ENCODE assay signal across 1 cellular context in genomic region chr1:244970236-244970652, GRCh38.
TF ChIP-seq lines count a peak whose summit lies in the region.

No MANE protein-coding gene starts in this region.

TF ChIP-seq in HepG2, 621 proteins besides CTCF, POLR2A, EP300 and RAD21 (continued from another document and continues in another):
- no peak for TF ChIP-seq ZBTB40 (IDR thresholded peaks at IDR 0.05)
- no peak for TF ChIP-seq ZBTB40 (CRISPR knock-in tag; IDR thresholded peaks at IDR 0.05)
- TF ChIP-seq ZNF350 (CRISPR knock-in tag; IDR thresholded peaks at IDR 0.05; ENCODE audit: borderline replicate concordance, low read depth): no peak
- TF ChIP-seq, protein P1, sequence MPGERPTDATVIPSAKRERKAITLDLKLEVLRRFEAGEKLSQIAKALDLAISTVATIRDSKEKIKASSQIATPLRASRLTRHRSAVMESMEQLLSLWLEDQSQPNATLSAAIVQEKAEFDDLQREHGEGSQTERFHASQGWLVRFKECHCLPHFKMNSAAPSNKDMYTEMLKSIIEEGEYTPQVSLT (CRISPR knock-in tag; IDR thresholded peaks at IDR 0.05; ENCODE audit: borderline replicate concordance, low read depth): no peak
- no peak for TF ChIP-seq IKZF5 (CRISPR knock-in tag; IDR thresholded peaks at IDR 0.05)
- TF ChIP-seq ESRRA (CRISPR knock-in tag; IDR thresholded peaks at IDR 0.05; ENCODE audit: low read depth): no peak
- TF ChIP-seq ZNF616 (CRISPR knock-in tag; IDR thresholded peaks at IDR 0.05; ENCODE audit: low read depth): no peak
- TF ChIP-seq MYPOP (CRISPR knock-in tag; IDR thresholded peaks at IDR 0.05): no peak
- no peak for TF ChIP-seq ZNF20 (CRISPR knock-in tag; IDR thresholded peaks at IDR 0.05)
- no peak for TF ChIP-seq GATA4 (IDR thresholded peaks at IDR 0.05; ENCODE audit: borderline replicate concordance, low read depth)
- no peak for TF ChIP-seq SMC3 (IDR thresholded peaks at IDR 0.05; ENCODE audit: low read length)
- TF ChIP-seq ZNF382 (CRISPR knock-in tag; IDR thresholded peaks at IDR 0.05; ENCODE audit: borderline replicate concordance): no peak
- TF ChIP-seq, protein P2, sequence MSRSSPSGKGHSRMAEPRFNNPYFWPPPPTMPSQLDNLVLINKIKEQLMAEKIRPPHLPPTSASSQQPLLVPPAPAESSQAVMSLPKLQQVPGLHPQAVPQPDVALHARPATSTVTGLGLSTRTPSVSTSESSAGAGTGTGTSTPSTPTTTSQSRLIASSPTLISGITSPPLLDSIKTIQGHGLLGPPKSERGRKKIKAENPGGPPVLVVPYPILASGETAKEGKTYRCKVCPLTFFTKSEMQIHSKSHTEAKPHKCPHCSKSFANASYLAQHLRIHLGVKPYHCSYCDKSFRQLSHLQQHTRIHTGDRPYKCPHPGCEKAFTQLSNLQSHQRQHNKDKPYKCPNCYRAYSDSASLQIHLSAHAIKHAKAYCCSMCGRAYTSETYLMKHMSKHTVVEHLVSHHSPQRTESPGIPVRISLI (CRISPR knock-in tag; IDR thresholded peaks at IDR 0.05; ENCODE audit: borderline replicate concordance): no peak
- TF ChIP-seq ZNF746 (CRISPR knock-in tag; IDR thresholded peaks at IDR 0.05): no peak
- peak; percentile 66; the same call in 1 of the 2 replicates for TF ChIP-seq SP5 (CRISPR knock-in tag; IDR thresholded peaks at IDR 0.05; ENCODE audit: borderline replicate concordance, low read depth)
- 0 out of 2 replicates have a peak, but pooled peaks have one; percentile 65 for TF ChIP-seq NAIF1 (CRISPR knock-in tag; IDR thresholded peaks at IDR 0.05; ENCODE audit: borderline replicate concordance)
- TF ChIP-seq LBX2 (CRISPR knock-in tag; IDR thresholded peaks at IDR 0.05; ENCODE audit: borderline replicate concordance): 0 out of 2 replicates have a peak, but pooled peaks have one; percentile 4
- peak; percentile 0; the same call in 1 of the 2 replicates for TF ChIP-seq HNF4G (IDR thresholded peaks at IDR 0.05; ENCODE audit: borderline replicate concordance, low read depth, low read length)
- no peak for TF ChIP-seq HNF4G (CRISPR knock-in tag; IDR thresholded peaks at IDR 0.05; ENCODE audit: borderline replicate concordance, low read depth)
- TF ChIP-seq ZSCAN30 (CRISPR knock-in tag; IDR thresholded peaks at IDR 0.05): peak; percentile 68; the same call in 1 of the 2 replicates
- TF ChIP-seq THAP8 (CRISPR knock-in tag; IDR thresholded peaks at IDR 0.05; ENCODE audit: borderline replicate concordance): no peak; the same call in 1 of the 2 replicates
- no peak for TF ChIP-seq ZBTB38 (CRISPR knock-in tag; IDR thresholded peaks at IDR 0.05)
- no peak for TF ChIP-seq ZFP36L1 (CRISPR knock-in tag; IDR thresholded peaks at IDR 0.05)
- TF ChIP-seq SIN3A (IDR thresholded peaks at IDR 0.05; ENCODE audit: borderline replicate concordance, low read depth, low read length): peak; percentile 23; the same call in 1 of the 2 replicates
- TF ChIP-seq NFKB2 (CRISPR knock-in tag; IDR thresholded peaks at IDR 0.05; ENCODE audit: borderline replicate concordance): no peak
- TF ChIP-seq TOE1 (CRISPR knock-in tag; IDR thresholded peaks at IDR 0.05): no peak
- TF ChIP-seq TFE3 (CRISPR knock-in tag; IDR thresholded peaks at IDR 0.05): no peak
- no peak for TF ChIP-seq ZKSCAN5 (CRISPR knock-in tag; IDR thresholded peaks at IDR 0.05)
- TF ChIP-seq TBX3 (IDR thresholded peaks at IDR 0.05; ENCODE audit: borderline replicate concordance): no peak
- TF ChIP-seq GTF3A (CRISPR knock-in tag; conservative IDR thresholded peaks at IDR 0.05): no peak
- no peak for TF ChIP-seq BCL6 (CRISPR knock-in tag; IDR thresholded peaks at IDR 0.05)
- no peak for TF ChIP-seq ZBTB37 (CRISPR knock-in tag; IDR thresholded peaks at IDR 0.05)
- TF ChIP-seq ZBTB43 (CRISPR knock-in tag; conservative IDR thresholded peaks at IDR 0.05): no peak
- TF ChIP-seq, protein P3, sequence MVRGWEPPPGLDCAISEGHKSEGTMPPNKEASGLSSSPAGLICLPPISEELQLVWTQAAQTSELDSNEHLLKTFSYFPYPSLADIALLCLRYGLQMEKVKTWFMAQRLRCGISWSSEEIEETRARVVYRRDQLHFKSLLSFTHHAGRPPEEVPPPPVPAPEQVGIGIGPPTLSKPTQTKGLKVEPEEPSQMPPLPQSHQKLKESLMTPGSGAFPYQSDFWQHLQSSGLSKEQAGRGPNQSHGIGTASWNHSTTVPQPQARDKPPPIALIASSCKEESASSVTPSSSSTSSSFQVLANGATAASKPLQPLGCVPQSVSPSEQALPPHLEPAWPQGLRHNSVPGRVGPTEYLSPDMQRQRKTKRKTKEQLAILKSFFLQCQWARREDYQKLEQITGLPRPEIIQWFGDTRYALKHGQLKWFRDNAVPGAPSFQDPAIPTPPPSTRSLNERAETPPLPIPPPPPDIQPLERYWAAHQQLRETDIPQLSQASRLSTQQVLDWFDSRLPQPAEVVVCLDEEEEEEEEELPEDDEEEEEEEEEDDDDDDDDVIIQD (CRISPR knock-in tag; IDR thresholded peaks at IDR 0.05; ENCODE audit: low read depth): no peak
- no peak for TF ChIP-seq PPARG (CRISPR knock-in tag; conservative IDR thresholded peaks at IDR 0.05)
- TF ChIP-seq ZFP90 (CRISPR knock-in tag; IDR thresholded peaks at IDR 0.05; ENCODE audit: borderline replicate concordance): no peak
- no peak for TF ChIP-seq ZNF260 (CRISPR knock-in tag; IDR thresholded peaks at IDR 0.05; ENCODE audit: borderline replicate concordance, low read depth)
- 0 out of 2 replicates have a peak, but pooled peaks have one; percentile 2 for TF ChIP-seq YEATS2 (CRISPR knock-in tag; IDR thresholded peaks at IDR 0.05; ENCODE audit: borderline replicate concordance)
- no peak for TF ChIP-seq NFYC (CRISPR knock-in tag; IDR thresholded peaks at IDR 0.05)
- TF ChIP-seq KMT2B (CRISPR knock-in tag; IDR thresholded peaks at IDR 0.05): no peak
- no peak for TF ChIP-seq HIVEP1 (CRISPR knock-in tag; IDR thresholded peaks at IDR 0.05)
- no peak for TF ChIP-seq ZBTB20 (CRISPR knock-in tag; IDR thresholded peaks at IDR 0.05; ENCODE audit: borderline replicate concordance, low read depth)
- TF ChIP-seq, protein P4, sequence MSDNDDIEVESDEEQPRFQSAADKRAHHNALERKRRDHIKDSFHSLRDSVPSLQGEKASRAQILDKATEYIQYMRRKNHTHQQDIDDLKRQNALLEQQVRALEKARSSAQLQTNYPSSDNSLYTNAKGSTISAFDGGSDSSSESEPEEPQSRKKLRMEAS (IDR thresholded peaks at IDR 0.05): no peak; the same call in 1 of the 2 replicates
